ENCODE assay signal across 28 cellular contexts in genomic region chr11:134737563-134738510, GRCh38.
"Had no signal": no experiment of that assay in that cellular context is flagged by ENCODE, and none has a peak within 500 bp of the region (broad histone marks: within the 10 kb centered on the region; RNA-seq: fewer than 3 reads in every experiment).

No MANE protein-coding gene starts in this region.

- DNase-seq: colonic mucosa; effector CD8-positive, alpha-beta T cell; endodermal cell; foreskin keratinocyte; heart left ventricle; left colon; left ventricle myocardium inferior; mesenchymal stem cell; naive thymus-derived CD8-positive, alpha-beta T cell; nephron progenitor cell; occipital lobe; ovary; psoas muscle; right cardiac atrium; stimulated activated CD4-positive, alpha-beta T cell treated with anti-CD3 and anti-CD28 coated beads, Interleukin-12 subunit alpha, Interleukin-12 subunit beta, amount 100 ng/mL, for 4 hours; stimulated activated CD4-positive, alpha-beta T cell treated with anti-CD3 and anti-CD28 coated beads, Interleukin-1b, Interleukin-23, amount 100 ng/mL, for 48 hours; stimulated activated CD4-positive, alpha-beta T cell treated with anti-CD3 and anti-CD28 coated beads, Interleukin-4, amount 100 ng/mL, for 1 hour; stimulated activated CD8-positive, alpha-beta memory T cell treated with anti-CD3 and anti-CD28 coated beads, Interleukin-4, amount 100 ng/mL, for 48 hours; stimulated activated naive CD4-positive, alpha-beta T cell; substantia nigra; testis had no signal

- H2AFZ ChIP-seq: hepatocyte had no signal

- H3K4me1 ChIP-seq: colonic mucosa, foreskin keratinocyte, psoas muscle, testis had no signal

- H3K27me3 ChIP-seq: colonic mucosa, foreskin keratinocyte, gastroesophageal sphincter, hepatocyte, ovary, testis, tibial artery had no signal

- H3K27ac ChIP-seq: colonic mucosa, epithelial cell of prostate, foreskin keratinocyte, gastroesophageal sphincter, heart left ventricle, left ventricle myocardium inferior, ovary, psoas muscle, skin epidermis, testis, tibial artery had no signal

- H3K4me2 ChIP-seq: hepatocyte had no signal

- H3K36me3 ChIP-seq: colonic mucosa, gastroesophageal sphincter, heart left ventricle, left ventricle myocardium inferior, ovary, tibial artery had no signal

- H3K9me3 ChIP-seq: colonic mucosa, gastroesophageal sphincter, heart left ventricle, left ventricle myocardium inferior, ovary, psoas muscle, testis, tibial artery had no signal

- ATAC-seq: esophagus mucosa; foreskin keratinocyte; gastroesophageal sphincter; heart left ventricle; left colon; naive thymus-derived CD8-positive, alpha-beta T cell; psoas muscle; right cardiac atrium had no signal

- H3K79me2 ChIP-seq: hepatocyte had no signal

- H3K4me3 ChIP-seq: colonic mucosa, gastroesophageal sphincter, heart left ventricle, hepatocyte, left ventricle myocardium inferior, lung, ovary, psoas muscle, skin epidermis, testis, tibial artery had no signal
